In the genomic region with DNA sequence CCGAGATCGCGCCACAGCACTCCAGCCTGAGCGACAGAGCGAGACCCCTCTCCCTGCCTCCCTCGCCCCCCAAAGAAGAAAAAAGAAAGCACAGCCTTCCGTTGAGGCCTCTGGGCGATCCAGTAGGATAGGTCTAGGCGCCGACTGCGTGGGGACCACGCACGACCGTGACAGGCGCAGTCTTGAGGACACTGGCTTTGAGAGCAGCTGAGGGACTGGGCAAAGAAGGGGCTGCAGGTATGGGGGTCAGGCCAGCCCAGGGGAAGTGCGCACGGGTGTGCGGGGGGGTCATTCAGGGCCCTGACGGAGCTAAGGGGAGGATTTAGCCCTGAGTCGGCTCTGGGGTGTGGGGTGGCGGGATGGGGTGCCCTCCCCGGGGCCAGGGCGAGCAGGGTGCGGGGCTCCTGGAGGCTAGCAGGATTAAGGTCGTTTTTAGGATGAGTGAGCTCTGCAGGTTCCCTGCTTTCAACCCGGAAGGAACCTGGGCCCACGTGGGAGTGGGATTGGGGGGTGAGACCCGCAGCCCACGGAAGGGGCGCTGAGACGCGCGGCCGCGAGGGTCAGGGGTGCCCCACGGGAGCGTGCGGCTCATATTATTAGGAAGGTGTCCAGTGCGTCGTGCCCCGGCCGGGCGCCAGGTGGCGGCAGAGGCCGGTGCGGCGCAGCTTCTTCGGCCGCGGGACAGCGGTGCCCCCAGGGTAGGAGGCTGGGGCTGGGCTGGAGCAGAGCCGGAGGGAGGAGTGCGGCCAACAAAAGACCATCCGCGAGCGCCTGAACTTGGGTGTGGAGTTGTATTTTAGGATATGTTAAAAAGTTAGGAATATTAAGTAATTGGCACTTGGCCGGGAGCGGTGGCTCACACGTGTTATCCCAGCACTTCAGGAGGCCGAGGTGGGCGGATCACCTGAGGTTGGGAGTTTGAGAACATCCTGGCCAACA, we compare ENCODE assay signal across 8 cellular contexts. TPM values are rescaled to one million over a fixed set of nuclear protein-coding genes. Genes with fewer than 3 reads are reported as not detected.
DNase-seq lines count a peak whose midpoint lies in the region; ATAC-seq and TF ChIP-seq lines count a peak whose summit lies in the region.

No MANE protein-coding gene starts in this region.

- peaks cover 10% of the 10 kb centered on the region for H3K4me1 Mint-ChIP-seq in activated naive CD8-positive, alpha-beta T cell treated with anti-CD3 and anti-CD28 coated beads for 36 hours
- no peaks in the 10 kb centered on the region for H3K4me1 Mint-ChIP-seq in progenitor cell of endocrine pancreas (ENCODE audit: low read depth)

- H3K36me3 Mint-ChIP-seq in activated naive CD8-positive, alpha-beta T cell treated with anti-CD3 and anti-CD28 coated beads for 36 hours = no peaks in the 10 kb centered on the region
- H3K36me3 Mint-ChIP-seq in progenitor cell of endocrine pancreas (ENCODE audit: insufficient read depth) = peaks cover 2% of the 10 kb centered on the region

- intact Hi-C loops in cardiac septum (cut with DNase I) = loop anchor here (5.0 kb wide), 2 partner anchors 70 to 180 kb away; no protein-coding TSS in a partner anchor

- H3K9me3 Mint-ChIP-seq in activated naive CD8-positive, alpha-beta T cell treated with anti-CD3 and anti-CD28 coated beads for 36 hours = peaks cover 2% of the 10 kb centered on the region
- H3K9me3 Mint-ChIP-seq in progenitor cell of endocrine pancreas (ENCODE audit: low read depth) = peaks cover 9% of the 10 kb centered on the region

- peaks cover 16% of the 10 kb centered on the region for H3K4me1 ChIP-seq in SJSA1 (replicated peaks)

- DNase-seq in GM03348 (ENCODE audit: low spot score) (peak; percentile 94), HUDEP-2 (lab: John Stamatoyannopoulos, UW; ENCODE audit: unreplicated experiment in 76 of 76) (peak in 65 of 76 experiments; percentile 1 to 81 (median 49)), SJSA1 (ENCODE audit: low read depth in 1 of 2, low spot score in 2 of 2) (peak; percentile 53 to 55), cardiac septum (ENCODE audit: low spot score) (peak; percentile 84), progenitor cell of endocrine pancreas (ENCODE audit: low spot score, unreplicated experiment) (peak; percentile 56), NCI-H187 treated with DMSO at 0.1 percent for 48 hours (lab: John Stamatoyannopoulos, UW) (no peak)
- DNase-seq in activated naive CD8-positive, alpha-beta T cell treated with anti-CD3 and anti-CD28 coated beads for 36 hours = peak; percentile 60

- TF ChIP-seq CTCF in progenitor cell of endocrine pancreas (IDR thresholded peaks at IDR 0.05; ENCODE audit: unreplicated experiment) = peak; percentile 91

- no peak overlapping the region for H3K27ac ChIP-seq in SJSA1

- 0 out of 2 replicates have a peak, but pooled peaks cover 3% of the 10 kb centered on the region for H3K9me3 ChIP-seq in SJSA1 (replicated peaks)

- H3K4me3 Mint-ChIP-seq in activated naive CD8-positive, alpha-beta T cell treated with anti-CD3 and anti-CD28 coated beads for 36 hours = peak overlapping the region; percentile 52
- peak overlapping the region; percentile 55 for H3K4me3 Mint-ChIP-seq in progenitor cell of endocrine pancreas (ENCODE audit: low read depth)

- H3K27me3 Mint-ChIP-seq in activated naive CD8-positive, alpha-beta T cell treated with anti-CD3 and anti-CD28 coated beads for 36 hours = peaks cover 26% of the 10 kb centered on the region
- H3K27me3 Mint-ChIP-seq in progenitor cell of endocrine pancreas = peaks cover 3% of the 10 kb centered on the region

- H3K27ac Mint-ChIP-seq in activated naive CD8-positive, alpha-beta T cell treated with anti-CD3 and anti-CD28 coated beads for 36 hours = no peak overlapping the region
- no peak overlapping the region for H3K27ac Mint-ChIP-seq in progenitor cell of endocrine pancreas

- peak; percentile 95 for ATAC-seq in GM21529 (IDR thresholded peaks at IDR 0.05; ENCODE audit: unreplicated experiment)

- peaks cover 2% of the 10 kb centered on the region; the same call in 1 of the 2 replicates for H3K27me3 ChIP-seq in SJSA1 (replicated peaks)

- H3K4me3 ChIP-seq in SJSA1 = peak overlapping the region; percentile 14; the same call in 1 of the 2 replicates

- H3K36me3 ChIP-seq in SJSA1 = no peaks in the 10 kb centered on the region

RNA-seq across cellular contexts. Expression of a gene that starts 20.5 kb away (rescaled TPM):
- total RNA-seq in SJSA1 (2014; rRNA removed; shearing (Covaris generic)) = 1.1 and 6.3 TPM in 2 replicates
- total RNA-seq in activated naive CD8-positive, alpha-beta T cell treated with anti-CD3 and anti-CD28 coated beads for 36 hours = 10 to 100 TPM; 12.0 to 14.3 TPM
- total RNA-seq in cardiac septum (12.7 TPM), progenitor cell of endocrine pancreas (28.9 and 32.5 TPM in 2 replicates)
